19 cellular contexts compared by ENCODE assay signal in the genomic region with DNA sequence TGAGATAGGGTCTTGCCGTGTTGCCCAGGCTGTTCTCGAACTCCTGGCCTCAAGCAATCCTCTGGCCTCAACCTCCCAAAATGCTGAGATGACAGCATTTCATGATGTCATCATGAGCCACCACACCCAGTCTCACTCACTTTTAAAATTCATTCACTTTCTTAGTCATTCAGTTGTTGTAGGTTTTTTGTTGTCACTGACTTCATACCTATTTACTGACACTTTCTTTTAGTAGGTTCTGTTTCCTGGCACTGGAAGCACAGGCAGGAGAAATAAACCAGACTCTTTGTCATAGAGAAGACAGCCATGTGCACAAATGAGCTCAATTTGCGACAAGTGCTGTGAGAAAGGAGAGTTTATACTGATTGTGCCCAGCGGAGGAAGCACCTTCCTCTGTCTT. TPM values are rescaled to one million over a fixed set of nuclear protein-coding genes. Genes with fewer than 3 reads are reported as not detected.
"Had no signal": no experiment of that assay in that cellular context is flagged by ENCODE, and none has a peak within 500 bp of the region (broad histone marks: within the 10 kb centered on the region; RNA-seq: fewer than 3 reads in every experiment).

No MANE protein-coding gene starts in this region.

- FAIRE-seq: islet of Langerhans had no signal

- H3K9me3 Mint-ChIP-seq: activated naive CD4-positive, alpha-beta T cell treated with anti-CD3 and anti-CD28 coated beads, Interleukin-2, amount 50 U/mL, for 24 hours; dendritic cell treated with granulocyte-macrophage colony-stimulating factor and Interleukin-4, amounts not matched to agents 40 ng/mL and 50 ng/mL, for 4 days; nephron; type B pancreatic cell had no signal

- H3K27me3 ChIP-seq: suprapubic skin had no signal

- H3K4me3 ChIP-seq: left ventricle myocardium inferior, psoas muscle, suprapubic skin had no signal

- DNase-seq: activated CD4-positive, alpha-beta T cell treated with anti-CD3 and anti-CD28 coated beads, Interleukin-2, amount 50 U/mL, for 48 hours; activated CD8-positive, alpha-beta memory T cell treated with anti-CD3 and anti-CD28 coated beads, Interleukin-2, amount 50 U/mL, for 4 hours; activated effector memory CD4-positive, alpha-beta T cell treated with Interleukin-2 at 50 U/mL for 16 hours; foreskin fibroblast; glutamatergic neuron; left ventricle myocardium inferior; mesendoderm; occipital lobe; stimulated activated CD4-positive, alpha-beta T cell treated with anti-CD3 and anti-CD28 coated beads, Interleukin-2, amount 100 ng/mL, for 48 hours; stimulated activated naive CD8-positive, alpha-beta T cell treated with anti-CD3 and anti-CD28 coated beads, Interleukin-15, Interleukin-2, amounts not matched to agents 100 U/mL and 50 U/mL, for 24 hours; T-helper 17 cell had no signal

- H3K36me3 ChIP-seq: left ventricle myocardium inferior, suprapubic skin had no signal

- H3K9me3 ChIP-seq: left ventricle myocardium inferior, psoas muscle, suprapubic skin had no signal

- H3K4me1 ChIP-seq: psoas muscle, suprapubic skin had no signal

- H3K36me3 Mint-ChIP-seq: activated naive CD4-positive, alpha-beta T cell treated with anti-CD3 and anti-CD28 coated beads, Interleukin-2, amount 50 U/mL, for 24 hours; type B pancreatic cell had no signal

- H3K4me3 Mint-ChIP-seq: activated naive CD4-positive, alpha-beta T cell treated with anti-CD3 and anti-CD28 coated beads, Interleukin-2, amount 50 U/mL, for 24 hours; dendritic cell treated with granulocyte-macrophage colony-stimulating factor and Interleukin-4, amounts not matched to agents 40 ng/mL and 50 ng/mL, for 4 days; nephron; T-helper 17 cell; type B pancreatic cell had no signal

- H3K27ac ChIP-seq: left ventricle myocardium inferior, psoas muscle, suprapubic skin had no signal

- H3K4me1 Mint-ChIP-seq: nephron had no signal

- H3K27ac Mint-ChIP-seq: activated naive CD4-positive, alpha-beta T cell treated with anti-CD3 and anti-CD28 coated beads, Interleukin-2, amount 50 U/mL, for 24 hours; dendritic cell treated with granulocyte-macrophage colony-stimulating factor and Interleukin-4, amounts not matched to agents 40 ng/mL and 50 ng/mL, for 4 days; nephron; T-helper 17 cell; type B pancreatic cell had no signal

- ATAC-seq: esophagus mucosa; psoas muscle; stimulated activated naive CD8-positive, alpha-beta T cell treated with anti-CD3 and anti-CD28 coated beads, Interleukin-15, Interleukin-2, amounts not matched to agents 100 U/mL and 50 U/mL, for 24 hours; T-helper 17 cell had no signal

- H3K27me3 Mint-ChIP-seq: activated naive CD4-positive, alpha-beta T cell treated with anti-CD3 and anti-CD28 coated beads, Interleukin-2, amount 50 U/mL, for 24 hours had no signal

RNA-seq across cellular contexts. Expression of gene ART5, which starts 10.5 kb away (rescaled TPM):
- total RNA-seq: esophagus mucosa, suprapubic skin, T-helper 17 cell had no signal

RNA-seq across cellular contexts. Expression of gene ART1, which starts 13.6 kb away (rescaled TPM):
- total RNA-seq: esophagus mucosa, suprapubic skin, T-helper 17 cell had no signal

RNA-seq across cellular contexts. Expression of gene CHRNA10, which starts 39.9 kb away (rescaled TPM):
- total RNA-seq: occipital lobe had no signal
